13 cellular contexts compared by ENCODE assay signal in genomic region chr7:45709168-45710034, GRCh38.
DNase-seq lines count a peak whose midpoint lies in the region; ATAC-seq and TF ChIP-seq lines count a peak whose summit lies in the region.
"Had no signal": no experiment of that assay in that cellular context is flagged by ENCODE, and none has a peak within 500 bp of the region (broad histone marks: within the 10 kb centered on the region; RNA-seq: fewer than 3 reads in every experiment).

No MANE protein-coding gene starts in this region.

- H3K9me3 Mint-ChIP-seq in endothelial cell (ENCODE audit: unreplicated experiment), result no peaks in the 10 kb centered on the region

- TF ChIP-seq POLR2A in breast epithelium (IDR thresholded peaks at IDR 0.05) (no peak), prostate gland (IDR thresholded peaks at IDR 0.05) (no peak)

- no peaks in the 10 kb centered on the region for H3K27me3 ChIP-seq in breast epithelium
- H3K27me3 ChIP-seq in left ventricle myocardium inferior (ENCODE audit: low read depth), result no peaks in the 10 kb centered on the region
- H3K27me3 ChIP-seq in prostate gland (replicated peaks; ENCODE audit: insufficient read depth), result no peaks in the 10 kb centered on the region
- H3K27me3 ChIP-seq: BLaER1 treated with 17β-estradiol and CSF1 and Interleukin-3, amounts not matched to agents 10 nM and 100 nM had no signal

- H3K36me3 ChIP-seq in breast epithelium, result no peaks in the 10 kb centered on the region
- peaks cover 3% of the 10 kb centered on the region for H3K36me3 ChIP-seq in left ventricle myocardium inferior
- H3K36me3 ChIP-seq in prostate gland, result no peaks in the 10 kb centered on the region
- H3K36me3 ChIP-seq: BLaER1 treated with 17β-estradiol and CSF1 and Interleukin-3, amounts not matched to agents 10 nM and 100 nM; SJCRH30 had no signal

- H3K36me3 Mint-ChIP-seq in endothelial cell (ENCODE audit: low read depth, unreplicated experiment), result peaks cover 23% of the 10 kb centered on the region

- no peak overlapping the region for H3K4me3 Mint-ChIP-seq in endothelial cell (ENCODE audit: unreplicated experiment)

- no peaks in the 10 kb centered on the region for H3K27me3 Mint-ChIP-seq in endothelial cell (ENCODE audit: unreplicated experiment)

- H3K4me1 ChIP-seq in breast epithelium (no peaks in the 10 kb centered on the region), left ventricle myocardium inferior (peaks cover 7% of the 10 kb centered on the region), prostate gland (replicated peaks) (no peaks in the 10 kb centered on the region)
- H3K4me1 ChIP-seq: BLaER1 treated with 17β-estradiol and CSF1 and Interleukin-3, amounts not matched to agents 10 nM and 100 nM; SJCRH30 had no signal

- WGBS in prostate gland, result 84% methylated on average over 14 of the region's 14 CpGs

- no peak overlapping the region for H3K27ac Mint-ChIP-seq in endothelial cell (ENCODE audit: unreplicated experiment)

- ATAC-seq in GM21825 (IDR thresholded peaks at IDR 0.05; ENCODE audit: unreplicated experiment), result no peak

- H3K27ac ChIP-seq in breast epithelium (no peak overlapping the region), left ventricle myocardium inferior (replicated peaks) (peak overlapping the region; percentile 71), prostate gland (peak overlapping the region; percentile 14 to 35)
- H3K27ac ChIP-seq: BLaER1 treated with 17β-estradiol and CSF1 and Interleukin-3, amounts not matched to agents 10 nM and 100 nM; SJCRH30 had no signal

- intact Hi-C loops in breast epithelium (cut with DNase I; ENCODE audit: low total_unique reads), result no loop called here
- intact Hi-C loops in left ventricle myocardium inferior (cut with micrococcal nuclease), result no loop called here
- intact Hi-C loops in prostate gland (cut with DNase I), result no loop called here

- peak; percentile 46 for DNase-seq in EL
- peak; percentile 13 to 35 for DNase-seq in breast epithelium (ENCODE audit: low spot score in 2 of 2)
- peak; percentile 70 for DNase-seq in left ventricle myocardium inferior
- no peak for DNase-seq in prostate gland (ENCODE audit: low spot score)
- DNase-seq in superior temporal gyrus (ENCODE audit: extremely low spot score), result no peak
- DNase-seq in NCI-H1105 (lab: John Stamatoyannopoulos, UW), result no peak
- no peak for DNase-seq in endothelial cell (ENCODE audit: low spot score)
- DNase-seq: activated gamma-delta T cell treated with Interleukin-2 at 50 U/mL for 16 hours, GDM1, NCI-H146, SJCRH30 had no signal

- H3K9me3 ChIP-seq in breast epithelium (no peaks in the 10 kb centered on the region), left ventricle myocardium inferior (replicated peaks) (no peaks in the 10 kb centered on the region), prostate gland (no peaks in the 10 kb centered on the region)
- H3K9me3 ChIP-seq: BLaER1 treated with 17β-estradiol and CSF1 and Interleukin-3, amounts not matched to agents 10 nM and 100 nM; SJCRH30 had no signal

- TF ChIP-seq CTCF in breast epithelium (IDR thresholded peaks at IDR 0.05) (no peak), left ventricle myocardium inferior (IDR thresholded peaks at IDR 0.05; ENCODE audit: borderline replicate concordance) (no peak), prostate gland (IDR thresholded peaks at IDR 0.05) (no peak), endothelial cell (IDR thresholded peaks at IDR 0.05; ENCODE audit: unreplicated experiment) (no peak)

- no peaks in the 10 kb centered on the region for H3K4me1 Mint-ChIP-seq in endothelial cell (ENCODE audit: unreplicated experiment)

- H3K4me3 ChIP-seq in breast epithelium, result no peak overlapping the region
- H3K4me3 ChIP-seq in left ventricle myocardium inferior, result no peak overlapping the region
- H3K4me3 ChIP-seq in prostate gland, result no peak overlapping the region
- H3K4me3 ChIP-seq: BLaER1 treated with 17β-estradiol and CSF1 and Interleukin-3, amounts not matched to agents 10 nM and 100 nM; SJCRH30 had no signal

Comparison
In these comparisons a context has a peak if more than half of its experiments do, and no peak if none do; other contexts are left out.
1. DNase-seq: peak in EL (single experiment), breast epithelium (2 of 2) and left ventricle myocardium inferior (single experiment); none in prostate gland (single experiment), superior temporal gyrus (single experiment), NCI-H1105 (single experiment) and endothelial cell (single experiment).
2. H3K27ac ChIP-seq: peak in left ventricle myocardium inferior (single experiment) and prostate gland (2 of 2); none in breast epithelium (0 of 2).